13 cellular contexts compared by ENCODE assay signal in the genomic region with DNA sequence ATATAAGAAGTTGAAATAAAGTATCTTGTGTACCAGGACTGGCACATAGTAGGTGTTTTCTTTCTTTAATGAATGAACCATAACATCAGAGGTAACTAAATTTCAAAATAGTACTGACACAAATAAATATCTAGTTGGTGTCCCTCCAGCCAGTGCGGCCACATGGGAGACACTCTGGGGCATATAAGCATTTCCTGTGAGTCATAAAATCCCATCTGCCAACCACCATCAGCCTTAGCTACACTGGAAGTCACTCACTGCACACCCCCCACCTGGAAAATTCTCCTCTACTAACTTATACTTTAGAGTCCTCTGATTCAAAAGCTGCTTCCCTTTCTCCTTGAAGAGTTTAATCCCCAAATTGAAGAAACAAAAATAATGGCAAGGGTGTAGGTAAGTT. TPM values are rescaled to one million over a fixed set of nuclear protein-coding genes. Genes with fewer than 3 reads are reported as not detected.
DNase-seq lines count a peak whose midpoint lies in the region; ATAC-seq and TF ChIP-seq lines count a peak whose summit lies in the region.
"Had no signal": no experiment of that assay in that cellular context is flagged by ENCODE, and none has a peak within 500 bp of the region (broad histone marks: within the 10 kb centered on the region; RNA-seq: fewer than 3 reads in every experiment).

No MANE protein-coding gene starts in this region.

- no peaks in the 10 kb centered on the region for H3K36me3 Mint-ChIP-seq in activated CD4-positive, alpha-beta memory T cell treated with anti-CD3 and anti-CD28 coated beads for 36 hours
- no peaks in the 10 kb centered on the region for H3K36me3 Mint-ChIP-seq in effector memory CD8-positive, alpha-beta T cell (ENCODE audit: insufficient read depth)
- no peaks in the 10 kb centered on the region for H3K36me3 Mint-ChIP-seq in WTC11

- TF ChIP-seq RAD21 in HCT116 (IDR thresholded peaks at IDR 0.05; ENCODE audit: low read depth): no peak

- H3K4me1 Mint-ChIP-seq in activated CD4-positive, alpha-beta memory T cell treated with anti-CD3 and anti-CD28 coated beads for 36 hours (ENCODE audit: low read depth): no peaks in the 10 kb centered on the region
- no peaks in the 10 kb centered on the region for H3K4me1 Mint-ChIP-seq in effector memory CD8-positive, alpha-beta T cell (ENCODE audit: low read depth in 2 of 2)
- H3K4me1 Mint-ChIP-seq in WTC11: peaks cover 9% of the 10 kb centered on the region

- TF ChIP-seq POLR2A in HCT116 (IDR thresholded peaks at IDR 0.05; ENCODE audit: borderline replicate concordance, extremely low read depth, insufficient read depth, insufficient read length): no peak

- TF ChIP-seq CTCF in HCT116 (IDR thresholded peaks at IDR 0.05 in 2 of 3, conservative IDR thresholded peaks at IDR 0.05 in 1 of 3; ENCODE audit: borderline replicate concordance in 1 of 3, insufficient read depth in 1 of 3, low read depth in 2 of 3, low read length in 2 of 3) (no peak), fibroblast of the aortic adventitia (IDR thresholded peaks at IDR 0.05; ENCODE audit: insufficient read depth, low read length) (no peak), WTC11 (IDR thresholded peaks at IDR 0.05) (no peak)

- POLR2A ChIA-PET in HCT116 (lab: Charles Lee): no interaction called here
- POLR2A ChIA-PET in activated CD4-positive, alpha-beta memory T cell treated with anti-CD3 and anti-CD28 coated beads for 36 hours (lab: Charles Lee): no interaction called here
- POLR2A ChIA-PET in WTC11 (lab: Charles Lee): interaction anchor here (0.8 kb wide), 1 partner anchor 34 kb away, joined by 3 read pairs; the partner anchor contains the start of gene MAT1A

- no peak overlapping the region for H3K4me3 Mint-ChIP-seq in activated CD4-positive, alpha-beta memory T cell treated with anti-CD3 and anti-CD28 coated beads for 36 hours
- H3K4me3 Mint-ChIP-seq in effector memory CD8-positive, alpha-beta T cell: no peak overlapping the region
- no peak overlapping the region for H3K4me3 Mint-ChIP-seq in WTC11

- no peaks in the 10 kb centered on the region for H3K79me2 ChIP-seq in HCT116 (ENCODE audit: insufficient read depth, low read length)

- CTCF ChIA-PET in HCT116 (lab: Charles Lee): interaction anchor here (0.7 to 0.9 kb wide), 2 partner anchors 54 to 340 kb away, joined by 3 to 4 read pairs; no protein-coding TSS in a partner anchor
- CTCF ChIA-PET in activated CD4-positive, alpha-beta memory T cell treated with anti-CD3 and anti-CD28 coated beads for 36 hours (lab: Charles Lee): interaction anchor here (1.2 kb wide), 1 partner anchor 62 kb away, joined by 3 read pairs; no protein-coding TSS in a partner anchor
- CTCF ChIA-PET in WTC11 (lab: Charles Lee): interaction anchor here (1.0 kb wide), 1 partner anchor 64 kb away, joined by 4 read pairs; no protein-coding TSS in a partner anchor

- peak overlapping the region; percentile 0; the same call in 1 of the 2 replicates for H3K4me2 ChIP-seq in HCT116 (ENCODE audit: low read length)

- DNase-seq in AG08396 (ENCODE audit: low spot score) (peak; percentile 15), HCT116 (ENCODE audit: low read depth, low spot score) (no peak), RPMI7951 (ENCODE audit: low read depth) (peak; percentile 72), fibroblast of the aortic adventitia (ENCODE audit: low read depth) (peak; percentile 5), HuH-7 (ENCODE audit: low spot score) (no peak), WTC11 (ENCODE audit: low spot score) (no peak)
- no peak for DNase-seq in activated CD4-positive, alpha-beta memory T cell treated with anti-CD3 and anti-CD28 coated beads for 36 hours
- DNase-seq in effector memory CD8-positive, alpha-beta T cell: no peak
- DNase-seq: amniotic stem cell, C1 segment of cervical spinal cord, NCI-H146, T1000 had no signal

- H3K9me2 ChIP-seq in HCT116 (ENCODE audit: insufficient read depth): peaks cover 3% of the 10 kb centered on the region; the same call in 1 of the 2 replicates

- H3K4me3 ChIP-seq in HCT116 (replicated peaks in 1 of 2; ENCODE audit: low read depth in 1 of 2, low read length in 2 of 2): no peak overlapping the region
- no peak overlapping the region for H3K4me3 ChIP-seq in fibroblast of the aortic adventitia (ENCODE audit: low read depth, low read length)
- H3K4me3 ChIP-seq: thoracic aorta had no signal

- RAD21 ChIA-PET in HCT116 (lab: Charles Lee; ENCODE audit: low non-redundant PET in 1 of 2, low total read pairs in 2 of 2, uncharacterized antibody in 2 of 2, unreplicated experiment in 2 of 2): no interaction called here

- H3K9me3 Mint-ChIP-seq in activated CD4-positive, alpha-beta memory T cell treated with anti-CD3 and anti-CD28 coated beads for 36 hours: no peaks in the 10 kb centered on the region
- no peaks in the 10 kb centered on the region for H3K9me3 Mint-ChIP-seq in effector memory CD8-positive, alpha-beta T cell
- H3K9me3 Mint-ChIP-seq in WTC11: no peaks in the 10 kb centered on the region

- peaks cover 5% of the 10 kb centered on the region for H3K27me3 Mint-ChIP-seq in activated CD4-positive, alpha-beta memory T cell treated with anti-CD3 and anti-CD28 coated beads for 36 hours
- H3K27me3 Mint-ChIP-seq in effector memory CD8-positive, alpha-beta T cell: peaks cover 6 to 11% of the 10 kb centered on the region in 2 donors
- no peaks in the 10 kb centered on the region; the same call in 1 of the 2 replicates for H3K27me3 Mint-ChIP-seq in WTC11 (ENCODE audit: low read depth)

- H3K27me3 ChIP-seq in HCT116 (ENCODE audit: insufficient read depth, low read length): no peaks in the 10 kb centered on the region

- H3K36me3 ChIP-seq in HCT116 (ENCODE audit: control insufficient read depth in 1 of 2, insufficient read depth in 2 of 2, low read length in 2 of 2): no peaks in the 10 kb centered on the region
- H3K36me3 ChIP-seq: thoracic aorta had no signal

- intact Hi-C loops in HCT116 (cut with micrococcal nuclease): no loop called here
- intact Hi-C loops in activated CD4-positive, alpha-beta memory T cell treated with anti-CD3 and anti-CD28 coated beads for 36 hours (cut with micrococcal nuclease): no loop called here

- no TSS peak for BruUV-seq in HCT116 (replicated peaks; lab: Mats Ljungman, UMichigan)

- no peak overlapping the region for H3K9ac ChIP-seq in HCT116 (ENCODE audit: low read length)

- peak overlapping the region; percentile 40 for H2AFZ ChIP-seq in HCT116 (ENCODE audit: low read depth, low read length, poor library complexity, severe bottlenecking)

- H3K27ac Mint-ChIP-seq in activated CD4-positive, alpha-beta memory T cell treated with anti-CD3 and anti-CD28 coated beads for 36 hours: no peak overlapping the region
- H3K27ac Mint-ChIP-seq in effector memory CD8-positive, alpha-beta T cell: no peak overlapping the region
- H3K27ac Mint-ChIP-seq in WTC11: no peak overlapping the region

- peaks cover 0 to 10% of the 10 kb centered on the region in 2 experiments; a peak in 3 of 4 replicates for H3K4me1 ChIP-seq in HCT116 (ENCODE audit: control insufficient read depth in 1 of 2, insufficient read depth in 2 of 2, low read length in 2 of 2)

- H4K20me1 ChIP-seq in HCT116 (ENCODE audit: insufficient read depth): no peaks in the 10 kb centered on the region

- ATAC-seq in HCT116 (peak; percentile 64), WTC11 (no peak)
- ATAC-seq in effector memory CD8-positive, alpha-beta T cell (replicated peaks): no peak

- no peaks in the 10 kb centered on the region for H3K9me3 ChIP-seq in HCT116 (ENCODE audit: control insufficient read depth in 1 of 2, insufficient read depth in 1 of 2, low read depth in 1 of 2, low read length in 2 of 2)
- H3K9me3 ChIP-seq: thoracic aorta had no signal

- H3K27ac ChIP-seq in HCT116 (ENCODE audit: low read depth, low read length): no peak overlapping the region
- H3K27ac ChIP-seq: thoracic aorta had no signal

TF ChIP-seq in HCT116, 20 proteins besides CTCF, POLR2A, EP300 and RAD21:
- TF ChIP-seq FOSL1 (IDR thresholded peaks at IDR 0.05; ENCODE audit: low read depth): peak; percentile 18; the same call in 1 of the 2 replicates
- TF ChIP-seq, protein P1, sequence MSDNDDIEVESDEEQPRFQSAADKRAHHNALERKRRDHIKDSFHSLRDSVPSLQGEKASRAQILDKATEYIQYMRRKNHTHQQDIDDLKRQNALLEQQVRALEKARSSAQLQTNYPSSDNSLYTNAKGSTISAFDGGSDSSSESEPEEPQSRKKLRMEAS (IDR thresholded peaks at IDR 0.05): peak; percentile 39; the same call in 1 of the 2 replicates
- no peak for TF ChIP-seq TCF7L2 (IDR thresholded peaks at IDR 0.05; ENCODE audit: borderline replicate concordance, extremely low read depth, insufficient read depth, insufficient read length)

TF ChIP-seq in WTC11, 78 proteins besides CTCF, POLR2A, EP300 and RAD21 (continues in another document):
- TF ChIP-seq MYBL2 (CRISPR knock-in tag; IDR thresholded peaks at IDR 0.05) (no peak), TCF7 (CRISPR knock-in tag; IDR thresholded peaks at IDR 0.05; ENCODE audit: low read depth) (no peak), PRRX2 (CRISPR knock-in tag; IDR thresholded peaks at IDR 0.05) (no peak), ZNF423 (CRISPR knock-in tag; IDR thresholded peaks at IDR 0.05) (no peak)

RNA-seq across cellular contexts. Expression of gene DYDC1, which starts 32.5 kb away (rescaled TPM):
- total RNA-seq in HCT116 (2021; ENCODE audit: unreplicated experiment) (not detected), fibroblast of the aortic adventitia (ENCODE audit: low replicate concordance) (not detected in 2 replicates), WTC11 (2021) (0.50 to 0.52 TPM in 2 of 3 replicates, not detected in the other)
- not detected in 2 replicates for polyA plus RNA-seq in HCT116 (2012)
- total RNA-seq in RPMI7951 (2014; rRNA removed; shearing (Covaris generic)): not detected in 2 replicates
- not detected for total RNA-seq in activated CD4-positive, alpha-beta memory T cell treated with anti-CD3 and anti-CD28 coated beads for 36 hours
- total RNA-seq: thoracic aorta had no signal

RNA-seq across cellular contexts. Expression of gene DYDC2, which starts 32.5 kb away (rescaled TPM):
- total RNA-seq in HCT116 (2021; ENCODE audit: unreplicated experiment) (not detected), fibroblast of the aortic adventitia (ENCODE audit: low replicate concordance) (not detected in 2 replicates), WTC11 (2021) (1.9 to 3.3 TPM (median 2.4 TPM) in 3 replicates)
- 0.06 TPM in 1 of 2 replicates, not detected in the other for polyA plus RNA-seq in HCT116 (2012)
- total RNA-seq in RPMI7951 (2014; rRNA removed; shearing (Covaris generic)): not detected in 2 replicates
- total RNA-seq in activated CD4-positive, alpha-beta memory T cell treated with anti-CD3 and anti-CD28 coated beads for 36 hours: not detected
- total RNA-seq: thoracic aorta had no signal

RNA-seq across cellular contexts. Expression of gene MAT1A, which starts 34.6 kb away (rescaled TPM):
- total RNA-seq in HCT116 (2021; ENCODE audit: unreplicated experiment) (1.6 TPM), fibroblast of the aortic adventitia (ENCODE audit: low replicate concordance) (not detected in 2 replicates), WTC11 (2021) (2.3 to 5.0 TPM (median 4.3 TPM) in 3 replicates)
- polyA plus RNA-seq in HCT116 (2012): 1.5 and 3.1 TPM in 2 replicates
- total RNA-seq in RPMI7951 (2014; rRNA removed; shearing (Covaris generic)): not detected in 2 replicates
- total RNA-seq in activated CD4-positive, alpha-beta memory T cell treated with anti-CD3 and anti-CD28 coated beads for 36 hours: not detected
- total RNA-seq: thoracic aorta had no signal

Comparison
In these comparisons a context has a peak if more than half of its experiments do, and no peak if none do; other contexts are left out.
1. DNase-seq: peak in AG08396 (single experiment), RPMI7951 (single experiment) and fibroblast of the aortic adventitia (single experiment); none in HCT116 (single experiment), activated CD4-positive, alpha-beta memory T cell treated with anti-CD3 and anti-CD28 coated beads for 36 hours (single experiment), HuH-7 (single experiment), effector memory CD8-positive, alpha-beta T cell (0 of 3) and WTC11 (single experiment).